Comparison of ENCODE assay signal across 1 cellular context in the genomic region with DNA sequence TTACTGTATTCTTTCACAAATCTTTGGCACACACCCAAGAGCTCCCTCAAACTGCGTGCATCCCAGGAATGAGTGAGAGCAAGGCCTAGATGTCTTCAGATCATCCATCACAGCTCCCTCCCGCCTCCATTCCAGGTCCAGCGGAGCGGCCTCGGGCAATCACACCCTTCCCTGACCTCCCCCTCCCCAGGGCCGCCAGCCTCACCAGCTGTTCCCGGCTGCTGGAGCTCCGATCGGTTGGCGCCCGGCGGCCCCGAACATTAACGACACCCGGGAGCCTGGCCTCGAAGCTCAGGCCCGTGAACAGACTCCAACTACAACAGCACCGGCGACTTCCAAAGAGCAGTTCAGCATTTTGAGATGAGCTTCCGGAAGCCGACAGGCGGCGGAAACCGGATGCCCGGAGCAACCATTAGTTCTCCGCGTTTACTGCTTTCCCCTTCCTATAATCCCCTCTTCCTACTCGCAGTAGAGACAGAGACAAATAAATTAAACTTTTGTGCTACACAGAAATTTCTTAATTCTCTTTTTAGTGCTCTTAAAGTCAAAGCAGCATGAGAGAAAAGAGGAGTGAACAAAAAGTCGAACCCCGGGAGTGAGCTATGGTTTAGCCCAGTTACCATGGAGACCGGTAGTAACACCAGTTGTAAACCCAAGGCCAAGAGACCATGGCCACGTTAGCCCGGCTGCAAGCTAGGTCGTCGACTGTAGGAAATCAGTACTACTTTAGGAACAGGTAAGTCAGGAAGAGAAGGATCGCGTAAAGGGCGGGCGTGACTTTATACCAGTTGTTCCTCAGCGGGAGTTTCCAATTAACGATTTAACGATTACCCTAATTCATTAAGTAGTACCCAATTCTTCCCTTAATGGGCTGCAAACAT.
A peak's percentile ranks its signal among the peaks of the same experiment; 100 is the strongest.
TF ChIP-seq lines count a peak whose summit lies in the region.

A gene (minus strand): TSS at position 380 of the 881 bp plus-strand sequence. CDS start 119 bp downstream, at position 261.
A gene with protein sequence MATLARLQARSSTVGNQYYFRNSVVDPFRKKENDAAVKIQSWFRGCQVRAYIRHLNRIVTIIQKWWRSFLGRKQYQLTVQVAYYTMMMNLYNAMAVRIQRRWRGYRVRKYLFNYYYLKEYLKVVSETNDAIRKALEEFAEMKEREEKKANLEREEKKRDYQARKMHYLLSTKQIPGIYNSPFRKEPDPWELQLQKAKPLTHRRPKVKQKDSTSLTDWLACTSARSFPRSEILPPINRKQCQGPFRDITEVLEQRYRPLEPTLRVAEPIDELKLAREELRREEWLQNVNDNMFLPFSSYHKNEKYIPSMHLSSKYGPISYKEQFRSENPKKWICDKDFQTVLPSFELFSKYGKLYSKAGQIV (plus strand): TSS at position 634 of the 881 bp plus-strand sequence. CDS start 35 bp downstream, at position 669.

TF ChIP-seq in GM12878, 131 proteins besides CTCF, POLR2A, EP300 and RAD21 (continued from another document and continues in another):
- TF ChIP-seq TCF7 (IDR thresholded peaks at IDR 0.05; ENCODE audit: borderline replicate concordance) (no peak), TBL1XR1 (IDR thresholded peaks at IDR 0.05; ENCODE audit: low read depth, low read length) (no peak), TAF1 (IDR thresholded peaks at IDR 0.05; ENCODE audit: borderline replicate concordance, low read depth, low read length) (peak; percentile 88; the same call in 1 of the 2 replicates), CBX5 (IDR thresholded peaks at IDR 0.05; ENCODE audit: low read depth) (peak; percentile 73; the same call in 1 of the 2 replicates), KAT2A (conservative IDR thresholded peaks at IDR 0.05; ENCODE audit: control insufficient read depth, low read depth, low read length) (no peak), ZSCAN29 (IDR thresholded peaks at IDR 0.05) (no peak), BRCA1 (IDR thresholded peaks at IDR 0.05; ENCODE audit: low read depth, low read length) (no peak), CHD2 (IDR thresholded peaks at IDR 0.05; ENCODE audit: borderline replicate concordance, low read depth, low read length) (no peak), CREB1 (IDR thresholded peaks at IDR 0.05; ENCODE audit: low read depth) (peak; percentile 42; the same call in 1 of the 2 replicates), NR2C2 (IDR thresholded peaks at IDR 0.05; ENCODE audit: borderline replicate concordance, control insufficient read depth, insufficient read length, low read depth) (no peak), RUNX3 (IDR thresholded peaks at IDR 0.05; ENCODE audit: low read length) (no peak), CREM (IDR thresholded peaks at IDR 0.05; ENCODE audit: low read depth) (peak; percentile 31; the same call in 1 of the 2 replicates), MXI1 (IDR thresholded peaks at IDR 0.05; ENCODE audit: low read depth, low read length) (peak; percentile 94), IKZF2 (IDR thresholded peaks at IDR 0.05) (peak; percentile 16 to 17; a peak in 2 of 4 replicates), ASH2L (IDR thresholded peaks at IDR 0.05; ENCODE audit: borderline replicate concordance, low read depth) (peak; percentile 73; the same call in 1 of the 2 replicates), RB1 (IDR thresholded peaks at IDR 0.05; ENCODE audit: borderline replicate concordance) (peak; percentile 47; the same call in 1 of the 2 replicates), POU2F2 (IDR thresholded peaks at IDR 0.05; ENCODE audit: borderline replicate concordance, low read depth, low read length) (no peak), SUPT20H (IDR thresholded peaks at IDR 0.05; ENCODE audit: borderline replicate concordance, control insufficient read depth, low read depth, low read length) (no peak), KLF5 (IDR thresholded peaks at IDR 0.05; ENCODE audit: partially characterized antibody) (peak; percentile 99), RBBP5 (conservative IDR thresholded peaks at IDR 0.05) (no peak), KDM1A (IDR thresholded peaks at IDR 0.05; ENCODE audit: borderline replicate concordance) (no peak), NFIC (IDR thresholded peaks at IDR 0.05; ENCODE audit: low read depth, low read length) (peak; percentile 62), BHLHE40 (IDR thresholded peaks at IDR 0.05; ENCODE audit: borderline replicate concordance in 1 of 2, low read depth in 2 of 2, low read length in 1 of 2) (peak; percentile 96 to 98), HCFC1 (IDR thresholded peaks at IDR 0.05; ENCODE audit: low read length) (peak; percentile 44; the same call in 1 of the 2 replicates), MTA2 (IDR thresholded peaks at IDR 0.05; ENCODE audit: low read depth) (peak; percentile 32; the same call in 1 of the 2 replicates), BCL11A (IDR thresholded peaks at IDR 0.05; ENCODE audit: low read depth, low read length) (0 out of 2 replicates have a peak, but pooled peaks have one; percentile 6), SREBF2 (IDR thresholded peaks at IDR 0.05; ENCODE audit: low read length) (no peak), RELA (IDR thresholded peaks at IDR 0.05; ENCODE audit: borderline replicate concordance, partially characterized antibody) (no peak), ATF7 (IDR thresholded peaks at IDR 0.05; ENCODE audit: low read depth) (peak; percentile 100)
- TF ChIP-seq, protein P1, sequence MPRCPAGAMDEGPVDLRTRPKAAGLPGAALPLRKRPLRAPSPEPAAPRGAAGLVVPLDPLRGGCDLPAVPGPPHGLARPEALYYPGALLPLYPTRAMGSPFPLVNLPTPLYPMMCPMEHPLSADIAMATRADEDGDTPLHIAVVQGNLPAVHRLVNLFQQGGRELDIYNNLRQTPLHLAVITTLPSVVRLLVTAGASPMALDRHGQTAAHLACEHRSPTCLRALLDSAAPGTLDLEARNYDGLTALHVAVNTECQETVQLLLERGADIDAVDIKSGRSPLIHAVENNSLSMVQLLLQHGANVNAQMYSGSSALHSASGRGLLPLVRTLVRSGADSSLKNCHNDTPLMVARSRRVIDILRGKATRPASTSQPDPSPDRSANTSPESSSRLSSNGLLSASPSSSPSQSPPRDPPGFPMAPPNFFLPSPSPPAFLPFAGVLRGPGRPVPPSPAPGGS (IDR thresholded peaks at IDR 0.05; ENCODE audit: borderline replicate concordance, insufficient read depth, low read depth, low read length, poor library complexity, severe bottlenecking): no peak
- TF ChIP-seq, protein P2, sequence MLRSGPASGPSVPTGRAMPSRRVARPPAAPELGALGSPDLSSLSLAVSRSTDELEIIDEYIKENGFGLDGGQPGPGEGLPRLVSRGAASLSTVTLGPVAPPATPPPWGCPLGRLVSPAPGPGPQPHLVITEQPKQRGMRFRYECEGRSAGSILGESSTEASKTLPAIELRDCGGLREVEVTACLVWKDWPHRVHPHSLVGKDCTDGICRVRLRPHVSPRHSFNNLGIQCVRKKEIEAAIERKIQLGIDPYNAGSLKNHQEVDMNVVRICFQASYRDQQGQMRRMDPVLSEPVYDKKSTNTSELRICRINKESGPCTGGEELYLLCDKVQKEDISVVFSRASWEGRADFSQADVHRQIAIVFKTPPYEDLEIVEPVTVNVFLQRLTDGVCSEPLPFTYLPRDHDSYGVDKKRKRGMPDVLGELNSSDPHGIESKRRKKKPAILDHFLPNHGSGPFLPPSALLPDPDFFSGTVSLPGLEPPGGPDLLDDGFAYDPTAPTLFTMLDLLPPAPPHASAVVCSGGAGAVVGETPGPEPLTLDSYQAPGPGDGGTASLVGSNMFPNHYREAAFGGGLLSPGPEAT (IDR thresholded peaks at IDR 0.05; ENCODE audit: low read depth): peak; percentile 70
- TF ChIP-seq, protein P3, sequence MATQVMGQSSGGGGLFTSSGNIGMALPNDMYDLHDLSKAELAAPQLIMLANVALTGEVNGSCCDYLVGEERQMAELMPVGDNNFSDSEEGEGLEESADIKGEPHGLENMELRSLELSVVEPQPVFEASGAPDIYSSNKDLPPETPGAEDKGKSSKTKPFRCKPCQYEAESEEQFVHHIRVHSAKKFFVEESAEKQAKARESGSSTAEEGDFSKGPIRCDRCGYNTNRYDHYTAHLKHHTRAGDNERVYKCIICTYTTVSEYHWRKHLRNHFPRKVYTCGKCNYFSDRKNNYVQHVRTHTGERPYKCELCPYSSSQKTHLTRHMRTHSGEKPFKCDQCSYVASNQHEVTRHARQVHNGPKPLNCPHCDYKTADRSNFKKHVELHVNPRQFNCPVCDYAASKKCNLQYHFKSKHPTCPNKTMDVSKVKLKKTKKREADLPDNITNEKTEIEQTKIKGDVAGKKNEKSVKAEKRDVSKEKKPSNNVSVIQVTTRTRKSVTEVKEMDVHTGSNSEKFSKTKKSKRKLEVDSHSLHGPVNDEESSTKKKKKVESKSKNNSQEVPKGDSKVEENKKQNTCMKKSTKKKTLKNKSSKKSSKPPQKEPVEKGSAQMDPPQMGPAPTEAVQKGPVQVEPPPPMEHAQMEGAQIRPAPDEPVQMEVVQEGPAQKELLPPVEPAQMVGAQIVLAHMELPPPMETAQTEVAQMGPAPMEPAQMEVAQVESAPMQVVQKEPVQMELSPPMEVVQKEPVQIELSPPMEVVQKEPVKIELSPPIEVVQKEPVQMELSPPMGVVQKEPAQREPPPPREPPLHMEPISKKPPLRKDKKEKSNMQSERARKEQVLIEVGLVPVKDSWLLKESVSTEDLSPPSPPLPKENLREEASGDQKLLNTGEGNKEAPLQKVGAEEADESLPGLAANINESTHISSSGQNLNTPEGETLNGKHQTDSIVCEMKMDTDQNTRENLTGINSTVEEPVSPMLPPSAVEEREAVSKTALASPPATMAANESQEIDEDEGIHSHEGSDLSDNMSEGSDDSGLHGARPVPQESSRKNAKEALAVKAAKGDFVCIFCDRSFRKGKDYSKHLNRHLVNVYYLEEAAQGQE (IDR thresholded peaks at IDR 0.05; ENCODE audit: low read depth, low read length): no peak
- TF ChIP-seq, protein P4, sequence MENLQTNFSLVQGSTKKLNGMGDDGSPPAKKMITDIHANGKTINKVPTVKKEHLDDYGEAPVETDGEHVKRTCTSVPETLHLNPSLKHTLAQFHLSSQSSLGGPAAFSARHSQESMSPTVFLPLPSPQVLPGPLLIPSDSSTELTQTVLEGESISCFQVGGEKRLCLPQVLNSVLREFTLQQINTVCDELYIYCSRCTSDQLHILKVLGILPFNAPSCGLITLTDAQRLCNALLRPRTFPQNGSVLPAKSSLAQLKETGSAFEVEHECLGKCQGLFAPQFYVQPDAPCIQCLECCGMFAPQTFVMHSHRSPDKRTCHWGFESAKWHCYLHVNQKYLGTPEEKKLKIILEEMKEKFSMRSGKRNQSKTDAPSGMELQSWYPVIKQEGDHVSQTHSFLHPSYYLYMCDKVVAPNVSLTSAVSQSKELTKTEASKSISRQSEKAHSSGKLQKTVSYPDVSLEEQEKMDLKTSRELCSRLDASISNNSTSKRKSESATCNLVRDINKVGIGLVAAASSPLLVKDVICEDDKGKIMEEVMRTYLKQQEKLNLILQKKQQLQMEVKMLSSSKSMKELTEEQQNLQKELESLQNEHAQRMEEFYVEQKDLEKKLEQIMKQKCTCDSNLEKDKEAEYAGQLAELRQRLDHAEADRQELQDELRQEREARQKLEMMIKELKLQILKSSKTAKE (IDR thresholded peaks at IDR 0.05; ENCODE audit: low read depth, poor library complexity, severe bottlenecking): peak; percentile 97
- TF ChIP-seq, protein P5, sequence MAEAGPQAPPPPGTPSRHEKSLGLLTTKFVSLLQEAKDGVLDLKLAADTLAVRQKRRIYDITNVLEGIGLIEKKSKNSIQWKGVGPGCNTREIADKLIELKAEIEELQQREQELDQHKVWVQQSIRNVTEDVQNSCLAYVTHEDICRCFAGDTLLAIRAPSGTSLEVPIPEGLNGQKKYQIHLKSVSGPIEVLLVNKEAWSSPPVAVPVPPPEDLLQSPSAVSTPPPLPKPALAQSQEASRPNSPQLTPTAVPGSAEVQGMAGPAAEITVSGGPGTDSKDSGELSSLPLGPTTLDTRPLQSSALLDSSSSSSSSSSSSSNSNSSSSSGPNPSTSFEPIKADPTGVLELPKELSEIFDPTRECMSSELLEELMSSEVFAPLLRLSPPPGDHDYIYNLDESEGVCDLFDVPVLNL (IDR thresholded peaks at IDR 0.05; ENCODE audit: low read depth, low read length): no peak
- TF ChIP-seq, protein P6, sequence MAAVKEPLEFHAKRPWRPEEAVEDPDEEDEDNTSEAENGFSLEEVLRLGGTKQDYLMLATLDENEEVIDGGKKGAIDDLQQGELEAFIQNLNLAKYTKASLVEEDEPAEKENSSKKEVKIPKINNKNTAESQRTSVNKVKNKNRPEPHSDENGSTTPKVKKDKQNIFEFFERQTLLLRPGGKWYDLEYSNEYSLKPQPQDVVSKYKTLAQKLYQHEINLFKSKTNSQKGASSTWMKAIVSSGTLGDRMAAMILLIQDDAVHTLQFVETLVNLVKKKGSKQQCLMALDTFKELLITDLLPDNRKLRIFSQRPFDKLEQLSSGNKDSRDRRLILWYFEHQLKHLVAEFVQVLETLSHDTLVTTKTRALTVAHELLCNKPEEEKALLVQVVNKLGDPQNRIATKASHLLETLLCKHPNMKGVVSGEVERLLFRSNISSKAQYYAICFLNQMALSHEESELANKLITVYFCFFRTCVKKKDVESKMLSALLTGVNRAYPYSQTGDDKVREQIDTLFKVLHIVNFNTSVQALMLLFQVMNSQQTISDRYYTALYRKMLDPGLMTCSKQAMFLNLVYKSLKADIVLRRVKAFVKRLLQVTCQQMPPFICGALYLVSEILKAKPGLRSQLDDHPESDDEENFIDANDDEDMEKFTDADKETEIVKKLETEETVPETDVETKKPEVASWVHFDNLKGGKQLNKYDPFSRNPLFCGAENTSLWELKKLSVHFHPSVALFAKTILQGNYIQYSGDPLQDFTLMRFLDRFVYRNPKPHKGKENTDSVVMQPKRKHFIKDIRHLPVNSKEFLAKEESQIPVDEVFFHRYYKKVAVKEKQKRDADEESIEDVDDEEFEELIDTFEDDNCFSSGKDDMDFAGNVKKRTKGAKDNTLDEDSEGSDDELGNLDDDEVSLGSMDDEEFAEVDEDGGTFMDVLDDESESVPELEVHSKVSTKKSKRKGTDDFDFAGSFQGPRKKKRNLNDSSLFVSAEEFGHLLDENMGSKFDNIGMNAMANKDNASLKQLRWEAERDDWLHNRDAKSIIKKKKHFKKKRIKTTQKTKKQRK (IDR thresholded peaks at IDR 0.05; ENCODE audit: low read depth, low read length): no peak
- TF ChIP-seq, protein P7, sequence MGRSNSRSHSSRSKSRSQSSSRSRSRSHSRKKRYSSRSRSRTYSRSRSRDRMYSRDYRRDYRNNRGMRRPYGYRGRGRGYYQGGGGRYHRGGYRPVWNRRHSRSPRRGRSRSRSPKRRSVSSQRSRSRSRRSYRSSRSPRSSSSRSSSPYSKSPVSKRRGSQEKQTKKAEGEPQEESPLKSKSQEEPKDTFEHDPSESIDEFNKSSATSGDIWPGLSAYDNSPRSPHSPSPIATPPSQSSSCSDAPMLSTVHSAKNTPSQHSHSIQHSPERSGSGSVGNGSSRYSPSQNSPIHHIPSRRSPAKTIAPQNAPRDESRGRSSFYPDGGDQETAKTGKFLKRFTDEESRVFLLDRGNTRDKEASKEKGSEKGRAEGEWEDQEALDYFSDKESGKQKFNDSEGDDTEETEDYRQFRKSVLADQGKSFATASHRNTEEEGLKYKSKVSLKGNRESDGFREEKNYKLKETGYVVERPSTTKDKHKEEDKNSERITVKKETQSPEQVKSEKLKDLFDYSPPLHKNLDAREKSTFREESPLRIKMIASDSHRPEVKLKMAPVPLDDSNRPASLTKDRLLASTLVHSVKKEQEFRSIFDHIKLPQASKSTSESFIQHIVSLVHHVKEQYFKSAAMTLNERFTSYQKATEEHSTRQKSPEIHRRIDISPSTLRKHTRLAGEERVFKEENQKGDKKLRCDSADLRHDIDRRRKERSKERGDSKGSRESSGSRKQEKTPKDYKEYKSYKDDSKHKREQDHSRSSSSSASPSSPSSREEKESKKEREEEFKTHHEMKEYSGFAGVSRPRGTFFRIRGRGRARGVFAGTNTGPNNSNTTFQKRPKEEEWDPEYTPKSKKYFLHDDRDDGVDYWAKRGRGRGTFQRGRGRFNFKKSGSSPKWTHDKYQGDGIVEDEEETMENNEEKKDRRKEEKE (IDR thresholded peaks at IDR 0.05): peak; percentile 95
